8 cellular contexts compared by ENCODE assay signal in the genomic region with DNA sequence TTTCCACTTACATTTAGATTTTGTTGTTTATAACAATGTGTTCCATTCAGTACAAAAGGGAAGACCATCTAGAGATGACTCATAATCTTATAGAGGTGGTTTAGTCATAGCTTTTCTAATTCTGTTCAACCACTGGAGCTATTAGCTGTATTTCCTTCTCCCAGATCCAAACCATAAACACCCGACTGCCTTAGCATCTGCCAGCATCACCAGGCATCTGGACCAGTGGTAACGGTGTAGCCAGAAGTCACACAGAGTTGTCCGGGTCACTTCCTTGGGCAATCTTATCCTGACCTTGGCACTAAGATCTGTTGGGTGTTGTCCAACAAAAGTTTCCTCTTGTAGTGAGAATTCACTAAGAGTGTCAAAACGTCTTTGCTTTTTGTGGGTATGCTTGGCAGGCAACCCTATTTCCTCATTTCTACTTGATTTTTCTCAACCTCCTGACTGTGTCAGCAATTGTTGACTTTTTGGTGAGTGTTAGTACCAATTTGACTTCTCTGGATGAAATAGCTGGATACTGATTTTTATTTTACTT.
DNase-seq lines count a peak whose midpoint lies in the region; ATAC-seq and TF ChIP-seq lines count a peak whose summit lies in the region.

No MANE protein-coding gene starts in this region.

- H3K27me3 Mint-ChIP-seq in CD8-positive, alpha-beta T cell (ENCODE audit: low read depth), result no peaks in the 10 kb centered on the region

- CTCF ChIA-PET in CD8-positive, alpha-beta T cell (lab: Charles Lee), result no interaction called here

- no peaks in the 10 kb centered on the region for H3K9me3 Mint-ChIP-seq in CD8-positive, alpha-beta T cell
- peaks cover 0 to 7% of the 10 kb centered on the region in 2 donors for H3K9me3 Mint-ChIP-seq in activated naive CD4-positive, alpha-beta T cell treated with anti-CD3 and anti-CD28 coated beads, Interleukin-2, amount 50 U/mL, for 72 hours

- H3K4me1 Mint-ChIP-seq in CD8-positive, alpha-beta T cell (ENCODE audit: low read depth), result peaks cover 13% of the 10 kb centered on the region

- H3K27ac Mint-ChIP-seq in CD8-positive, alpha-beta T cell, result peak overlapping the region; percentile 79
- peak overlapping the region; percentile 10 to 63 for H3K27ac Mint-ChIP-seq in activated naive CD4-positive, alpha-beta T cell treated with anti-CD3 and anti-CD28 coated beads, Interleukin-2, amount 50 U/mL, for 72 hours

- no peaks in the 10 kb centered on the region for H3K27me3 ChIP-seq in CD8-positive, alpha-beta T cell (ENCODE audit: insufficient read depth, low read length)
- H3K27me3 ChIP-seq in MG63, result no peaks in the 10 kb centered on the region
- H3K27me3 ChIP-seq in right lobe of liver, result no peaks in the 10 kb centered on the region

- no peaks in the 10 kb centered on the region for H3K4me1 ChIP-seq in CD8-positive, alpha-beta T cell (ENCODE audit: insufficient read depth, low read length)
- peaks cover 0 to 7% (median 3%) of the 10 kb centered on the region in 4 donors for H3K4me1 ChIP-seq in right lobe of liver

- DNase-seq in CD8-positive, alpha-beta T cell, result peak in 1 of 7 experiments; percentile 57
- DNase-seq in MG63, result peak; percentile 97
- no peak for DNase-seq in activated naive CD4-positive, alpha-beta T cell treated with anti-CD3 and anti-CD28 coated beads, Interleukin-2, amount 50 U/mL, for 72 hours (ENCODE audit: low spot score in 2 of 2)
- peak; percentile 40 to 79 (median 60) for DNase-seq in right lobe of liver
- DNase-seq in NCI-H345 (lab: John Stamatoyannopoulos, UW), result no peak
- no peak for DNase-seq in COLO668 (lab: John Stamatoyannopoulos, UW; ENCODE audit: unreplicated experiment)
- DNase-seq in stimulated activated naive CD4-positive, alpha-beta T cell treated with Interleukin-2 at 50 U/mL for 16 hours (lab: John Stamatoyannopoulos, UW), result no peak
- DNase-seq in putamen (ENCODE audit: low spot score), result no peak

- intact Hi-C loops in CD8-positive, alpha-beta T cell (cut with DNase I, micrococcal nuclease), result no loop called here
- intact Hi-C loops in right lobe of liver (cut with DNase I), result no loop called here

- POLR2A ChIA-PET in CD8-positive, alpha-beta T cell (lab: Charles Lee), result interaction anchor here (1.2 kb wide), 1 partner anchor 12 kb away, joined by 3 read pairs; no protein-coding TSS in a partner anchor

- 4% methylated on average over 4 of the region's 4 CpGs for WGBS in right lobe of liver (ENCODE audit: insufficient coverage, low coverage, low lambda C conversion rate, missing lambda C conversion rate)

- ATAC-seq in CD8-positive, alpha-beta T cell, result peak; percentile 54
- peak; percentile 68 to 86 for ATAC-seq in activated naive CD4-positive, alpha-beta T cell treated with anti-CD3 and anti-CD28 coated beads, Interleukin-2, amount 50 U/mL, for 72 hours
- ATAC-seq in right lobe of liver, result peak; percentile 89 to 94 (median 92)

- no peak overlapping the region for H3K27ac ChIP-seq in CD8-positive, alpha-beta T cell (ENCODE audit: low read depth, low read length)
- peak overlapping the region in 1 of 3 donors; percentile 6 for H3K27ac ChIP-seq in right lobe of liver

- no peaks in the 10 kb centered on the region for H3K9me3 ChIP-seq in CD8-positive, alpha-beta T cell (ENCODE audit: low read length)
- H3K9me3 ChIP-seq in MG63 (no peaks in the 10 kb centered on the region), right lobe of liver (no peaks in the 10 kb centered on the region)

- no peaks in the 10 kb centered on the region for H3K36me3 ChIP-seq in CD8-positive, alpha-beta T cell (ENCODE audit: insufficient read depth, low read length)
- H3K36me3 ChIP-seq in MG63 (no peaks in the 10 kb centered on the region), right lobe of liver (no peaks in the 10 kb centered on the region)

- no peaks in the 10 kb centered on the region for H3K36me3 Mint-ChIP-seq in CD8-positive, alpha-beta T cell
- peaks cover 0 to 9% of the 10 kb centered on the region in 2 donors for H3K36me3 Mint-ChIP-seq in activated naive CD4-positive, alpha-beta T cell treated with anti-CD3 and anti-CD28 coated beads, Interleukin-2, amount 50 U/mL, for 72 hours

- H3K4me3 ChIP-seq in CD8-positive, alpha-beta T cell (ENCODE audit: low read depth, low read length), result no peak overlapping the region
- H3K4me3 ChIP-seq in MG63 (no peak overlapping the region), right lobe of liver (no peak overlapping the region)

- no peak overlapping the region for H3K4me3 Mint-ChIP-seq in CD8-positive, alpha-beta T cell

- TF ChIP-seq POLR2A in right lobe of liver (IDR thresholded peaks at IDR 0.05), result no peak

- no peak for TF ChIP-seq CTCF in CD8-positive, alpha-beta T cell (IDR thresholded peaks at IDR 0.05)
- no peak for TF ChIP-seq CTCF in right lobe of liver (IDR thresholded peaks at IDR 0.05)

Comparison
In these comparisons a context has a peak if more than half of its experiments do, and no peak if none do; other contexts are left out.
1. DNase-seq: peak in MG63 (single experiment) and right lobe of liver (3 of 3); none in activated naive CD4-positive, alpha-beta T cell treated with anti-CD3 and anti-CD28 coated beads, Interleukin-2, amount 50 U/mL, for 72 hours (0 of 2), NCI-H345 (single experiment), COLO668 (single experiment), stimulated activated naive CD4-positive, alpha-beta T cell treated with Interleukin-2 at 50 U/mL for 16 hours (single experiment) and putamen (single experiment).
2. Peak in every context shown above with its lines, with median percentiles within 50 percentile points of each other: ATAC-seq.